ENCODE assay signal across 1 cellular context in the genomic region with DNA sequence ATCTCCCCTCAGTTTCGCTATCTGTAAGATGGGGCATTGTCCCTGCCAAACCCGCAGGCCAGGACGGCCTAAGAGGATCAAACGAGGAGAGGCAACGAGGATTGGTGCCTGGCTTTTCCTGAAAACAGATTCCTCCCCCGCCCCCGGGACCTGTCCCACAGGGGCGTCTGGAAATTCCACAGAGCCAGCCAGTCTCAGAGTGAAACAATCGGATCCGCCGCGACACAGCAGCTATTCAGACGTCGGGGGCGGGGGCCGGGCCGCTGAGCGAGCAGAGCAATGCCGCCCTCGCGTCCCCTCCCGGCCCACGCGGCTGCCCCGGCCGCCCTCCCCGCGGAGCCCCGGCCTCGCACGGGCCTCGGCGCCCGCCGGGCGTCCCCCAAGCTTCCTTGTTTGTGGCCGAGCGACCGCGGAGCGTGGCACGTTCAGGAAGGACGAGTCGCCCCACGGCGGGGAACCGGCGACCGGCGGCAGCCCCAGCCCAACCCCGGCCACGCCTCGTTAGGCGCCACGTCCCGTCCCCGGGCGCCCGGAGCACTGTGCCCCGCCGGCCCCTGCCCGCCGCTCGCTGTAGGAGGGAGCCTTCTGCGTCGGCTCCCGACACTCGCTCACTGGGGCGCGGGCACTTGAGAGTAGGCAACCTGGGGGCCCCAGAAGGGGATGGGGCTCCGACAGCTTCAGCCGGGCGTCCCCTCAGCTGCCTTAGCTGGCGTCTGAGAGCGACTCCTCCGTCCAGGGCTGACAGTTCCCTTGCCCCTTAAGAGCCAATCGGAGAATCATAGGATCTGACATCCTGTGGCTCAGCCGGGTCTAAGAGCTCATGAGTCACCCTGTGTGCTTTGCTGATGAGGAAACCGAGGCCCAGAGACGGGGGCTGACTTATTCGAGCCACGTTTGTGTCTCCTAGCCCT.
TF ChIP-seq lines count a peak whose summit lies in the region.

No MANE protein-coding gene starts in this region.

TF ChIP-seq in HepG2, 621 proteins besides CTCF, POLR2A, EP300 and RAD21 (continued from another document and continues in another):
- TF ChIP-seq, protein P1, sequence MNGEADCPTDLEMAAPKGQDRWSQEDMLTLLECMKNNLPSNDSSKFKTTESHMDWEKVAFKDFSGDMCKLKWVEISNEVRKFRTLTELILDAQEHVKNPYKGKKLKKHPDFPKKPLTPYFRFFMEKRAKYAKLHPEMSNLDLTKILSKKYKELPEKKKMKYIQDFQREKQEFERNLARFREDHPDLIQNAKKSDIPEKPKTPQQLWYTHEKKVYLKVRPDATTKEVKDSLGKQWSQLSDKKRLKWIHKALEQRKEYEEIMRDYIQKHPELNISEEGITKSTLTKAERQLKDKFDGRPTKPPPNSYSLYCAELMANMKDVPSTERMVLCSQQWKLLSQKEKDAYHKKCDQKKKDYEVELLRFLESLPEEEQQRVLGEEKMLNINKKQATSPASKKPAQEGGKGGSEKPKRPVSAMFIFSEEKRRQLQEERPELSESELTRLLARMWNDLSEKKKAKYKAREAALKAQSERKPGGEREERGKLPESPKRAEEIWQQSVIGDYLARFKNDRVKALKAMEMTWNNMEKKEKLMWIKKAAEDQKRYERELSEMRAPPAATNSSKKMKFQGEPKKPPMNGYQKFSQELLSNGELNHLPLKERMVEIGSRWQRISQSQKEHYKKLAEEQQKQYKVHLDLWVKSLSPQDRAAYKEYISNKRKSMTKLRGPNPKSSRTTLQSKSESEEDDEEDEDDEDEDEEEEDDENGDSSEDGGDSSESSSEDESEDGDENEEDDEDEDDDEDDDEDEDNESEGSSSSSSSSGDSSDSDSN (CRISPR knock-in tag; IDR thresholded peaks at IDR 0.05): peak; percentile 71; the same call in 1 of the 2 replicates
- TF ChIP-seq ZSCAN31 (CRISPR knock-in tag; IDR thresholded peaks at IDR 0.05; ENCODE audit: low read depth) (peak; percentile 62; the same call in 1 of the 2 replicates), ZNF30 (CRISPR knock-in tag; IDR thresholded peaks at IDR 0.05) (no peak), CREB3 (CRISPR knock-in tag; IDR thresholded peaks at IDR 0.05) (no peak), GFI1 (CRISPR knock-in tag; IDR thresholded peaks at IDR 0.05; ENCODE audit: borderline replicate concordance) (0 out of 2 replicates have a peak, but pooled peaks have one; percentile 29), ZNF605 (CRISPR knock-in tag; IDR thresholded peaks at IDR 0.05) (no peak), CBX5 (CRISPR knock-in tag; IDR thresholded peaks at IDR 0.05; ENCODE audit: borderline replicate concordance) (0 out of 2 replicates have a peak, but pooled peaks have one; percentile 17), NRL (CRISPR knock-in tag; IDR thresholded peaks at IDR 0.05; ENCODE audit: borderline replicate concordance) (peak; percentile 8; the same call in 1 of the 2 replicates), ZNF44 (CRISPR knock-in tag; IDR thresholded peaks at IDR 0.05) (0 out of 2 replicates have a peak, but pooled peaks have one; percentile 9), BHLHE40 (IDR thresholded peaks at IDR 0.05; ENCODE audit: low read length) (no peak), DPF2 (CRISPR knock-in tag; IDR thresholded peaks at IDR 0.05; ENCODE audit: borderline replicate concordance, low read depth) (0 out of 2 replicates have a peak, but pooled peaks have one; percentile 20), ZNF644 (CRISPR knock-in tag; IDR thresholded peaks at IDR 0.05; ENCODE audit: low read depth) (no peak), ZMYM3 (CRISPR knock-in tag; IDR thresholded peaks at IDR 0.05) (peak; percentile 87; the same call in 1 of the 2 replicates), ZNF629 (CRISPR knock-in tag; conservative IDR thresholded peaks at IDR 0.05) (peak; percentile 98), SKIL (CRISPR knock-in tag; IDR thresholded peaks at IDR 0.05; ENCODE audit: borderline replicate concordance) (no peak), CCAR2 (optimal IDR thresholded peaks at IDR 0.05; ENCODE audit: low read depth, low read length) (no peak), ZNF646 (CRISPR knock-in tag; IDR thresholded peaks at IDR 0.05) (peak; percentile 60; the same call in 1 of the 2 replicates), PAF1 (CRISPR knock-in tag; IDR thresholded peaks at IDR 0.05) (no peak), RARG (CRISPR knock-in tag; IDR thresholded peaks at IDR 0.05; ENCODE audit: low read depth) (no peak)
- TF ChIP-seq, protein P2, sequence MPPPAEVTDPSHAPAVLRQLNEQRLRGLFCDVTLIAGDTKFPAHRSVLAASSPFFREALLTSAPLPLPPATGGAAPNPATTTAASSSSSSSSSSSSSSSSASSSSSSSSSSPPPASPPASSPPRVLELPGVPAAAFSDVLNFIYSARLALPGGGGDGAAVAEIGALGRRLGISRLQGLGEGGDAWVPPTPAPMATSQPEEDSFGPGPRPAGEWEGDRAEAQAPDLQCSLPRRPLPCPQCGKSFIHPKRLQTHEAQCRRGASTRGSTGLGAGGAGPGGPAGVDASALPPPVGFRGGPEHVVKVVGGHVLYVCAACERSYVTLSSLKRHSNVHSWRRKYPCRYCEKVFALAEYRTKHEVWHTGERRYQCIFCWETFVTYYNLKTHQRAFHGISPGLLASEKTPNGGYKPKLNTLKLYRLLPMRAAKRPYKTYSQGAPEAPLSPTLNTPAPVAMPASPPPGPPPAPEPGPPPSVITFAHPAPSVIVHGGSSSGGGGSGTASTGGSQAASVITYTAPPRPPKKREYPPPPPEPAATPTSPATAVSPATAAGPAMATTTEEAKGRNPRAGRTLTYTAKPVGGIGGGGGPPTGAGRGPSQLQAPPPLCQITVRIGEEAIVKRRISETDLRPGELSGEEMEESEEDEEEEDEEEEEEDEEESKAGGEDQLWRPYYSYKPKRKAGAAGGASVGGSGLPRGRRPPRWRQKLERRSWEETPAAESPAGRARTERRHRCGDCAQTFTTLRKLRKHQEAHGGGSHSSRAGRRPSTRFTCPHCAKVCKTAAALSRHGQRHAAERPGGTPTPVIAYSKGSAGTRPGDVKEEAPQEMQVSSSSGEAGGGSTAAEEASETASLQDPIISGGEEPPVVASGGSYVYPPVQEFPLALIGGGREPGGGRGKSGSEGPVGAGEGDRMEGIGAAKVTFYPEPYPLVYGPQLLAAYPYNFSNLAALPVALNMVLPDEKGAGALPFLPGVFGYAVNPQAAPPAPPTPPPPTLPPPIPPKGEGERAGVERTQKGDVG (CRISPR knock-in tag; IDR thresholded peaks at IDR 0.05; ENCODE audit: borderline replicate concordance): no peak
- TF ChIP-seq, protein P3, sequence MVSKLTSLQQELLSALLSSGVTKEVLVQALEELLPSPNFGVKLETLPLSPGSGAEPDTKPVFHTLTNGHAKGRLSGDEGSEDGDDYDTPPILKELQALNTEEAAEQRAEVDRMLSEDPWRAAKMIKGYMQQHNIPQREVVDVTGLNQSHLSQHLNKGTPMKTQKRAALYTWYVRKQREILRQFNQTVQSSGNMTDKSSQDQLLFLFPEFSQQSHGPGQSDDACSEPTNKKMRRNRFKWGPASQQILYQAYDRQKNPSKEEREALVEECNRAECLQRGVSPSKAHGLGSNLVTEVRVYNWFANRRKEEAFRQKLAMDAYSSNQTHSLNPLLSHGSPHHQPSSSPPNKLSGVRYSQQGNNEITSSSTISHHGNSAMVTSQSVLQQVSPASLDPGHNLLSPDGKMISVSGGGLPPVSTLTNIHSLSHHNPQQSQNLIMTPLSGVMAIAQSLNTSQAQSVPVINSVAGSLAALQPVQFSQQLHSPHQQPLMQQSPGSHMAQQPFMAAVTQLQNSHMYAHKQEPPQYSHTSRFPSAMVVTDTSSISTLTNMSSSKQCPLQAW (CRISPR knock-in tag; IDR thresholded peaks at IDR 0.05): 0 out of 2 replicates have a peak, but pooled peaks have one; percentile 23
- TF ChIP-seq, protein P4, sequence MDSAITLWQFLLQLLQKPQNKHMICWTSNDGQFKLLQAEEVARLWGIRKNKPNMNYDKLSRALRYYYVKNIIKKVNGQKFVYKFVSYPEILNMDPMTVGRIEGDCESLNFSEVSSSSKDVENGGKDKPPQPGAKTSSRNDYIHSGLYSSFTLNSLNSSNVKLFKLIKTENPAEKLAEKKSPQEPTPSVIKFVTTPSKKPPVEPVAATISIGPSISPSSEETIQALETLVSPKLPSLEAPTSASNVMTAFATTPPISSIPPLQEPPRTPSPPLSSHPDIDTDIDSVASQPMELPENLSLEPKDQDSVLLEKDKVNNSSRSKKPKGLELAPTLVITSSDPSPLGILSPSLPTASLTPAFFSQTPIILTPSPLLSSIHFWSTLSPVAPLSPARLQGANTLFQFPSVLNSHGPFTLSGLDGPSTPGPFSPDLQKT (CRISPR knock-in tag; IDR thresholded peaks at IDR 0.05; ENCODE audit: borderline replicate concordance): no peak
- TF ChIP-seq, protein P5, sequence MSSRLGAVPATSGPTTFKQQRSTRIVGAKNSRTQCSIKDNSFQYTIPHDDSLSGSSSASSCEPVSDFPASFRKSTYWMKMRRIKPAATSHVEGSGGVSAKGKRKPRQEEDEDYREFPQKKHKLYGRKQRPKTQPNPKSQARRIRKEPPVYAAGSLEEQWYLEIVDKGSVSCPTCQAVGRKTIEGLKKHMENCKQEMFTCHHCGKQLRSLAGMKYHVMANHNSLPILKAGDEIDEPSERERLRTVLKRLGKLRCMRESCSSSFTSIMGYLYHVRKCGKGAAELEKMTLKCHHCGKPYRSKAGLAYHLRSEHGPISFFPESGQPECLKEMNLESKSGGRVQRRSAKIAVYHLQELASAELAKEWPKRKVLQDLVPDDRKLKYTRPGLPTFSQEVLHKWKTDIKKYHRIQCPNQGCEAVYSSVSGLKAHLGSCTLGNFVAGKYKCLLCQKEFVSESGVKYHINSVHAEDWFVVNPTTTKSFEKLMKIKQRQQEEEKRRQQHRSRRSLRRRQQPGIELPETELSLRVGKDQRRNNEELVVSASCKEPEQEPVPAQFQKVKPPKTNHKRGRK (CRISPR knock-in tag; IDR thresholded peaks at IDR 0.05): no peak
- TF ChIP-seq, protein P6, sequence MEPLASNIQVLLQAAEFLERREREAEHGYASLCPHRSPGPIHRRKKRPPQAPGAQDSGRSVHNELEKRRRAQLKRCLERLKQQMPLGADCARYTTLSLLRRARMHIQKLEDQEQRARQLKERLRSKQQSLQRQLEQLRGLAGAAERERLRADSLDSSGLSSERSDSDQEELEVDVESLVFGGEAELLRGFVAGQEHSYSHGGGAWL (CRISPR knock-in tag; IDR thresholded peaks at IDR 0.05): 0 out of 2 replicates have a peak, but pooled peaks have one; percentile 22
